ENCODE assay signal across 1 cellular context in genomic region chr3:136752327-136753111, GRCh38.
TF ChIP-seq lines count a peak whose summit lies in the region.

Gene STAG1, minus strand, starts transcription at chr3:136752378. Its CDS starts 121,480 bp downstream, at chr3:136630898.

TF ChIP-seq in HepG2, 621 proteins besides CTCF, POLR2A, EP300 and RAD21 (continued from another document and continues in another):
- peak; percentile 41; the same call in 1 of the 2 replicates for TF ChIP-seq MEF2D (CRISPR knock-in tag; IDR thresholded peaks at IDR 0.05)
- peak; percentile 85 for TF ChIP-seq ZNF777 (CRISPR knock-in tag; IDR thresholded peaks at IDR 0.05)
- TF ChIP-seq SPEN (CRISPR knock-in tag; IDR thresholded peaks at IDR 0.05; ENCODE audit: low read depth) = peak; percentile 96
- TF ChIP-seq ZNF737 (CRISPR knock-in tag; IDR thresholded peaks at IDR 0.05; ENCODE audit: borderline replicate concordance) = no peak
- peak; percentile 99 for TF ChIP-seq E2F1 (CRISPR knock-in tag; IDR thresholded peaks at IDR 0.05)
- no peak for TF ChIP-seq TSC22D2 (CRISPR knock-in tag; IDR thresholded peaks at IDR 0.05; ENCODE audit: borderline replicate concordance)
- peak; percentile 97 for TF ChIP-seq KDM2A (CRISPR knock-in tag; IDR thresholded peaks at IDR 0.05; ENCODE audit: borderline replicate concordance, low read depth)
- peak; percentile 76; the same call in 1 of the 2 replicates for TF ChIP-seq ZIK1 (CRISPR knock-in tag; IDR thresholded peaks at IDR 0.05; ENCODE audit: borderline replicate concordance, low read depth)
- TF ChIP-seq GTF2F1 (IDR thresholded peaks at IDR 0.05; ENCODE audit: low read length) = no peak
- no peak for TF ChIP-seq USF2 (IDR thresholded peaks at IDR 0.05; ENCODE audit: low read depth, low read length)
- no peak for TF ChIP-seq USF2 (CRISPR knock-in tag; IDR thresholded peaks at IDR 0.05; ENCODE audit: borderline replicate concordance)
- TF ChIP-seq ZNF660 (CRISPR knock-in tag; IDR thresholded peaks at IDR 0.05; ENCODE audit: borderline replicate concordance, low read depth) = no peak
- TF ChIP-seq FOSL1 (CRISPR knock-in tag; IDR thresholded peaks at IDR 0.05; ENCODE audit: borderline replicate concordance) = no peak
- peak; percentile 94 for TF ChIP-seq ZNF501 (CRISPR knock-in tag; IDR thresholded peaks at IDR 0.05)
- TF ChIP-seq PHF21A (CRISPR knock-in tag; IDR thresholded peaks at IDR 0.05) = peak; percentile 89; the same call in 1 of the 2 replicates
- TF ChIP-seq ZSCAN29 (CRISPR knock-in tag; conservative IDR thresholded peaks at IDR 0.05) = no peak; the same call in 1 of the 2 replicates
- TF ChIP-seq SP4 (CRISPR knock-in tag; IDR thresholded peaks at IDR 0.05) = peak; percentile 90
- TF ChIP-seq ZNF556 (CRISPR knock-in tag; IDR thresholded peaks at IDR 0.05; ENCODE audit: borderline replicate concordance) = no peak; the same call in 1 of the 2 replicates
- no peak for TF ChIP-seq FOXK2 (IDR thresholded peaks at IDR 0.05)
- no peak for TF ChIP-seq ZC3H4 (CRISPR knock-in tag; IDR thresholded peaks at IDR 0.05; ENCODE audit: borderline replicate concordance)
- 0 out of 2 replicates have a peak, but pooled peaks have one; percentile 18 for TF ChIP-seq NR2C2 (CRISPR knock-in tag; IDR thresholded peaks at IDR 0.05; ENCODE audit: borderline replicate concordance)
- no peak for TF ChIP-seq HDAC6 (IDR thresholded peaks at IDR 0.05; ENCODE audit: low read depth, low read length)
- peak; percentile 76 for TF ChIP-seq SKI (IDR thresholded peaks at IDR 0.05; ENCODE audit: partially characterized antibody)
- TF ChIP-seq ZNF234 (CRISPR knock-in tag; conservative IDR thresholded peaks at IDR 0.05) = no peak
- TF ChIP-seq NR2F1 (CRISPR knock-in tag; IDR thresholded peaks at IDR 0.05) = no peak
- no peak for TF ChIP-seq DBP (CRISPR knock-in tag; IDR thresholded peaks at IDR 0.05; ENCODE audit: not compliant biosample characterization)
- TF ChIP-seq ZNF331 (CRISPR knock-in tag; IDR thresholded peaks at IDR 0.05) = peak; percentile 81
- TF ChIP-seq ATF6 (CRISPR knock-in tag; conservative IDR thresholded peaks at IDR 0.05) = no peak
- peak; percentile 88 for TF ChIP-seq ZFP91 (CRISPR knock-in tag; IDR thresholded peaks at IDR 0.05; ENCODE audit: borderline replicate concordance)
- no peak for TF ChIP-seq PCBP1 (IDR thresholded peaks at IDR 0.05; ENCODE audit: borderline replicate concordance, low read depth, low read length)
- TF ChIP-seq ZNF616 (CRISPR knock-in tag; IDR thresholded peaks at IDR 0.05; ENCODE audit: low read depth) = no peak
- no peak for TF ChIP-seq ZNF468 (CRISPR knock-in tag; IDR thresholded peaks at IDR 0.05)
- TF ChIP-seq RARG (CRISPR knock-in tag; IDR thresholded peaks at IDR 0.05; ENCODE audit: low read depth) = 0 out of 2 replicates have a peak, but pooled peaks have one; percentile 52
- 0 out of 2 replicates have a peak, but pooled peaks have one; percentile 27 for TF ChIP-seq SIN3A (IDR thresholded peaks at IDR 0.05; ENCODE audit: borderline replicate concordance, low read depth, low read length)
- TF ChIP-seq GRHL1 (CRISPR knock-in tag; conservative IDR thresholded peaks at IDR 0.05) = no peak
- TF ChIP-seq ZZZ3 (CRISPR knock-in tag; IDR thresholded peaks at IDR 0.05; ENCODE audit: borderline replicate concordance) = peak; percentile 50; the same call in 1 of the 2 replicates
- TF ChIP-seq JUN (CRISPR knock-in tag; IDR thresholded peaks at IDR 0.05) = 0 out of 2 replicates have a peak, but pooled peaks have one; percentile 29
- TF ChIP-seq WIZ (CRISPR knock-in tag; IDR thresholded peaks at IDR 0.05) = peak; percentile 89; the same call in 1 of the 2 replicates
- no peak for TF ChIP-seq SYNCRIP (IDR thresholded peaks at IDR 0.05; ENCODE audit: insufficient read depth, low read depth, low read length)
- no peak; the same call in 1 of the 2 replicates for TF ChIP-seq TEF (CRISPR knock-in tag; IDR thresholded peaks at IDR 0.05)
- TF ChIP-seq ZSCAN12 (CRISPR knock-in tag; IDR thresholded peaks at IDR 0.05) = no peak; the same call in 1 of the 2 replicates
- peak; percentile 75; the same call in 1 of the 2 replicates for TF ChIP-seq TMF1 (CRISPR knock-in tag; IDR thresholded peaks at IDR 0.05; ENCODE audit: low read depth)
- no peak for TF ChIP-seq BCLAF1 (IDR thresholded peaks at IDR 0.05)
- TF ChIP-seq ETV6 (CRISPR knock-in tag; conservative IDR thresholded peaks at IDR 0.05) = no peak; the same call in 1 of the 2 replicates
- peak; percentile 93 for TF ChIP-seq TARDBP (CRISPR knock-in tag; IDR thresholded peaks at IDR 0.05)
- peak; percentile 82 for TF ChIP-seq ZNF605 (CRISPR knock-in tag; IDR thresholded peaks at IDR 0.05)
- TF ChIP-seq CBFB (CRISPR knock-in tag; IDR thresholded peaks at IDR 0.05) = peak; percentile 85; the same call in 1 of the 2 replicates
- no peak for TF ChIP-seq ZBTB46 (CRISPR knock-in tag; IDR thresholded peaks at IDR 0.05; ENCODE audit: borderline replicate concordance)
- no peak for TF ChIP-seq TCF7 (IDR thresholded peaks at IDR 0.05; ENCODE audit: low read depth)
- peak; percentile 76; the same call in 1 of the 2 replicates for TF ChIP-seq KDM5B (CRISPR knock-in tag; IDR thresholded peaks at IDR 0.05; ENCODE audit: borderline replicate concordance)
- peak; percentile 84 for TF ChIP-seq POLR2AphosphoS5 (IDR thresholded peaks at IDR 0.05; ENCODE audit: low read depth, low read length)
- TF ChIP-seq CREBL2 (CRISPR knock-in tag; IDR thresholded peaks at IDR 0.05; ENCODE audit: borderline replicate concordance) = no peak
- TF ChIP-seq ZNF652 (CRISPR knock-in tag; IDR thresholded peaks at IDR 0.05; ENCODE audit: borderline replicate concordance, low read depth) = peak; percentile 32; the same call in 1 of the 2 replicates
- no peak for TF ChIP-seq ZNF296 (CRISPR knock-in tag; conservative IDR thresholded peaks at IDR 0.05)
- peak; percentile 41 for TF ChIP-seq HNRNPK (IDR thresholded peaks at IDR 0.05; ENCODE audit: low read depth, low read length, poor library complexity, severe bottlenecking)
- TF ChIP-seq SIX4 (CRISPR knock-in tag; IDR thresholded peaks at IDR 0.05) = peak; percentile 63
- TF ChIP-seq KMT2A (CRISPR knock-in tag; IDR thresholded peaks at IDR 0.05) = peak; percentile 85; the same call in 1 of the 2 replicates
